In genomic region chr12:83856803-83857202, GRCh38 we compare ENCODE assay signal across 33 cellular contexts.
"Had no signal": no experiment of that assay in that cellular context is flagged by ENCODE, and none has a peak within 500 bp of the region (broad histone marks: within the 10 kb centered on the region; RNA-seq: fewer than 3 reads in every experiment).

No MANE protein-coding gene starts in this region.

- DNase-seq: activated B cell treated with CpG ODN at 0.5 μM for 24 hours; activated CD4-positive, alpha-beta memory T cell treated with anti-CD3 and anti-CD28 coated beads for 36 hours; activated CD4-positive, alpha-beta T cell treated with anti-CD3 and anti-CD28 coated beads for 4 hours; activated CD4-positive, alpha-beta T cell treated with anti-CD3 and anti-CD28 coated beads, Interleukin-2, amount 10 ng/mL, durations not matched to agents 24 days and 14 days; activated CD4-positive, alpha-beta T cell treated with anti-CD3 and anti-CD28 coated beads, Interleukin-2, amount 50 U/mL, for 1 hour; activated CD4-positive, alpha-beta T cell treated with anti-CD3 and anti-CD28 coated beads, Interleukin-2, amount 50 U/mL, for 4 hours; activated CD4-positive, CD25-positive, alpha-beta regulatory T cell treated with anti-CD3 and anti-CD28 coated beads, Interleukin-2, amount 50 U/mL, for 72 hours; activated CD8-positive, alpha-beta memory T cell treated with anti-CD3 and anti-CD28 coated beads, Interleukin-2, amount 50 U/mL, for 4 hours; activated CD8-positive, alpha-beta T cell treated with anti-CD3 and anti-CD28 coated beads for 36 hours; activated effector memory CD4-positive, alpha-beta T cell treated with anti-CD3 and anti-CD28 coated beads, Interleukin-2, amount 50 U/mL, for 16 hours; activated gamma-delta T cell treated with Interleukin-2 at 50 U/mL for 16 hours; activated naive CD4-positive, alpha-beta T cell; activated naive CD4-positive, alpha-beta T cell treated with anti-CD3 and anti-CD28 coated beads for 36 hours; activated naive CD8-positive, alpha-beta T cell treated with anti-CD3 and anti-CD28 coated beads, Interleukin-2, amount 10 ng/mL, durations not matched to agents 7 days and 5 days; activated naive CD8-positive, alpha-beta T cell treated with anti-CD3 and anti-CD28 coated beads, Interleukin-2, amount 50 U/mL, for 24 hours; activated T-cell treated with anti-CD3 and anti-CD28 coated beads for 4 hours; activated T-cell treated with anti-CD3 and anti-CD28 coated beads, Interleukin-2, amount 50 U/mL, for 1 hour; activated T-cell treated with anti-CD3 and anti-CD28 coated beads, Interleukin-2, amount 50 U/mL, for 4 hours; activated T-cell treated with anti-CD3 and anti-CD28 coated beads, Interleukin-2, amount 50 U/mL, for 72 hours; adrenal gland; amniotic stem cell; aorta; body of pancreas; brain microvascular endothelial cell; central memory CD4-positive, alpha-beta T cell; T-helper 1 cell; T-helper 2 cell; T-helper 9 cell had no signal

- ATAC-seq: activated CD8-positive, alpha-beta T cell treated with anti-CD3 and anti-CD28 coated beads for 36 hours; activated naive CD8-positive, alpha-beta T cell treated with anti-CD3 and anti-CD28 coated beads, Interleukin-2, amount 50 U/mL, for 24 hours; activated T-cell treated with anti-CD3 and anti-CD28 coated beads, Interleukin-2, amount 50 U/mL, for 4 hours; activated T-cell treated with anti-CD3 and anti-CD28 coated beads, Interleukin-2, amount 50 U/mL, for 72 hours; activated T-helper 17 cell treated with anti-CD3 and anti-CD28 coated beads, Interleukin-2, amount 50 U/mL, for 72 hours; body of pancreas had no signal

- H3K4me3 ChIP-seq: adrenal gland, body of pancreas, breast epithelium had no signal

- H3K4me1 ChIP-seq: adrenal gland, body of pancreas, breast epithelium had no signal

- H3K9me3 ChIP-seq: body of pancreas had no signal

- FAIRE-seq: astrocyte, TTC549 had no signal

- H3K27me3 ChIP-seq: adrenal gland, body of pancreas, brain microvascular endothelial cell, breast epithelium had no signal

- H3K36me3 ChIP-seq: adrenal gland, brain microvascular endothelial cell, breast epithelium had no signal

- H3K27ac ChIP-seq: adrenal gland, body of pancreas, brain microvascular endothelial cell, breast epithelium, VCaP had no signal
